1 cellular context compared by ENCODE assay signal in the genomic region with DNA sequence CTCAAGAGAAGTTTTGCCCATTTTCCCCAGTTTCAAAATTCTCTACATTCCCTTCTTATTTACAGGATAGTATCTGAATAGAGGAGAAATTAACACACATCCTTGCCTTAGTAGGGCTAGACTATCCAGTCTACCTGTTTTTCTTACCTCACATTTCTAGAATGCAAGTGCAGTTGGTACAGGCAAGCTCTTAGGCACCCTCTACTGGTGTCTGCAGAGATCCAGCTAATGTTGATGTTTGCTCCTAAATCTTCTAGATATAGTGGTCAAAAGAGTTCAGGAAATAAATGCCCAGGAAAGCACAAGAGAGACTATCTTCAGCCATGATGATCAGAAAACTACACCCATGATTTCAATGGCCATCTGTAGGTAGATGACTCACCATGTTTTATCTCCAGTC.
TF ChIP-seq lines count a peak whose summit lies in the region.

No MANE protein-coding gene starts in this region.

TF ChIP-seq in SK-N-SH, 30 proteins besides CTCF, POLR2A, EP300 and RAD21 (continued from another document):
- TF ChIP-seq, protein P1, sequence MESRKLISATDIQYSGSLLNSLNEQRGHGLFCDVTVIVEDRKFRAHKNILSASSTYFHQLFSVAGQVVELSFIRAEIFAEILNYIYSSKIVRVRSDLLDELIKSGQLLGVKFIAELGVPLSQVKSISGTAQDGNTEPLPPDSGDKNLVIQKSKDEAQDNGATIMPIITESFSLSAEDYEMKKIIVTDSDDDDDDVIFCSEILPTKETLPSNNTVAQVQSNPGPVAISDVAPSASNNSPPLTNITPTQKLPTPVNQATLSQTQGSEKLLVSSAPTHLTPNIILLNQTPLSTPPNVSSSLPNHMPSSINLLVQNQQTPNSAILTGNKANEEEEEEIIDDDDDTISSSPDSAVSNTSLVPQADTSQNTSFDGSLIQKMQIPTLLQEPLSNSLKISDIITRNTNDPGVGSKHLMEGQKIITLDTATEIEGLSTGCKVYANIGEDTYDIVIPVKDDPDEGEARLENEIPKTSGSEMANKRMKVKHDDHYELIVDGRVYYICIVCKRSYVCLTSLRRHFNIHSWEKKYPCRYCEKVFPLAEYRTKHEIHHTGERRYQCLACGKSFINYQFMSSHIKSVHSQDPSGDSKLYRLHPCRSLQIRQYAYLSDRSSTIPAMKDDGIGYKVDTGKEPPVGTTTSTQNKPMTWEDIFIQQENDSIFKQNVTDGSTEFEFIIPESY (IDR thresholded peaks at IDR 0.05; ENCODE audit: borderline replicate concordance, low read depth): no peak
- TF ChIP-seq, protein P2, sequence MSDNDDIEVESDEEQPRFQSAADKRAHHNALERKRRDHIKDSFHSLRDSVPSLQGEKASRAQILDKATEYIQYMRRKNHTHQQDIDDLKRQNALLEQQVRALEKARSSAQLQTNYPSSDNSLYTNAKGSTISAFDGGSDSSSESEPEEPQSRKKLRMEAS (IDR thresholded peaks at IDR 0.05; ENCODE audit: low read depth): no peak
- TF ChIP-seq USF1 (IDR thresholded peaks at IDR 0.05; ENCODE audit: borderline replicate concordance, low read depth): no peak
- TF ChIP-seq, protein P3, sequence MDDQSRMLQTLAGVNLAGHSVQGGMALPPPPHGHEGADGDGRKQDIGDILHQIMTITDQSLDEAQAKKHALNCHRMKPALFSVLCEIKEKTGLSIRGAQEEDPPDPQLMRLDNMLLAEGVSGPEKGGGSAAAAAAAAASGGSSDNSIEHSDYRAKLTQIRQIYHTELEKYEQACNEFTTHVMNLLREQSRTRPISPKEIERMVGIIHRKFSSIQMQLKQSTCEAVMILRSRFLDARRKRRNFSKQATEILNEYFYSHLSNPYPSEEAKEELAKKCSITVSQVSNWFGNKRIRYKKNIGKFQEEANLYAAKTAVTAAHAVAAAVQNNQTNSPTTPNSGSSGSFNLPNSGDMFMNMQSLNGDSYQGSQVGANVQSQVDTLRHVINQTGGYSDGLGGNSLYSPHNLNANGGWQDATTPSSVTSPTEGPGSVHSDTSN (IDR thresholded peaks at IDR 0.05): no peak
TF ChIP-seq in SK-N-SH: peak in this region for 0.
